9 cellular contexts compared by ENCODE assay signal in genomic region chr19:53868091-53868891, GRCh38. TPM values are rescaled to one million over a fixed set of nuclear protein-coding genes. Genes with fewer than 3 reads are reported as not detected.
DNase-seq lines count a peak whose midpoint lies in the region; ATAC-seq and TF ChIP-seq lines count a peak whose summit lies in the region.
"Had no signal": no experiment of that assay in that cellular context is flagged by ENCODE, and none has a peak within 500 bp of the region (broad histone marks: within the 10 kb centered on the region; RNA-seq: fewer than 3 reads in every experiment).

No MANE protein-coding gene starts in this region.

- under 1% methylated on average over 26 of the region's 37 CpGs for WGBS in smooth muscle cell (ENCODE audit: low lambda C conversion rate)

- TF ChIP-seq POLR2A in breast epithelium (IDR thresholded peaks at IDR 0.05): no peak

- H3K4me2 ChIP-seq in smooth muscle cell: peak overlapping the region; percentile 100

- no peak for TF ChIP-seq CTCF in breast epithelium (IDR thresholded peaks at IDR 0.05)
- TF ChIP-seq CTCF in smooth muscle cell (IDR thresholded peaks at IDR 0.05; ENCODE audit: borderline replicate concordance, insufficient read depth, poor library complexity, severe bottlenecking): no peak

- ATAC-seq in GM21528 (IDR thresholded peaks at IDR 0.05; ENCODE audit: low FRiP score, unreplicated experiment) (peak; percentile 1), HG03378 (IDR thresholded peaks at IDR 0.05; ENCODE audit: unreplicated experiment) (no peak)

- DNase-seq in SJCRH30 (peak; percentile 57 to 58), breast epithelium (ENCODE audit: low spot score in 2 of 2) (peak; percentile 66 to 76), islet precursor cell (peak; percentile 67), smooth muscle cell (lab: John Stamatoyannopoulos, UW; ENCODE audit: unreplicated experiment) (peak; percentile 64), NCI-H1092 (lab: John Stamatoyannopoulos, UW) (no peak), NK-92 (lab: John Stamatoyannopoulos, UW; ENCODE audit: unreplicated experiment) (no peak)

- peaks cover 42% of the 10 kb centered on the region for H3K79me2 ChIP-seq in smooth muscle cell (ENCODE audit: low read depth)

- peaks cover 39% of the 10 kb centered on the region for H4K20me1 ChIP-seq in smooth muscle cell (ENCODE audit: low read depth)

- H3K4me1 ChIP-seq in SJCRH30: peaks cover 4% of the 10 kb centered on the region
- H3K4me1 ChIP-seq in breast epithelium: peaks cover 0 to 9% of the 10 kb centered on the region in 2 donors
- peaks cover 10% of the 10 kb centered on the region for H3K4me1 ChIP-seq in smooth muscle cell (ENCODE audit: low read depth)

- peak overlapping the region; percentile 74 for H3K4me3 ChIP-seq in SJCRH30
- peak overlapping the region; percentile 91 to 93 (median 93) for H3K4me3 ChIP-seq in breast epithelium
- peak overlapping the region; percentile 96 for H3K4me3 ChIP-seq in smooth muscle cell

- H3K36me3 ChIP-seq in SJCRH30 (0 out of 2 replicates have a peak, but pooled peaks cover 2% of the 10 kb centered on the region), breast epithelium (no peaks in the 10 kb centered on the region), smooth muscle cell (ENCODE audit: low read depth) (no peaks in the 10 kb centered on the region)

- H3K27ac ChIP-seq in SJCRH30: peak overlapping the region; percentile 84
- H3K27ac ChIP-seq in breast epithelium: peak overlapping the region; percentile 95 to 100
- peak overlapping the region; percentile 96 for H3K27ac ChIP-seq in smooth muscle cell (ENCODE audit: low read depth)

- peaks cover 13% of the 10 kb centered on the region for H3F3A ChIP-seq in smooth muscle cell (ENCODE audit: low read depth)

- H3K9ac ChIP-seq in smooth muscle cell (ENCODE audit: low read depth): peak overlapping the region; percentile 99

- H3K9me3 ChIP-seq in SJCRH30 (replicated peaks) (no peaks in the 10 kb centered on the region), breast epithelium (no peaks in the 10 kb centered on the region), smooth muscle cell (replicated peaks; ENCODE audit: low read depth) (no peaks in the 10 kb centered on the region)

- no peak overlapping the region for H2AFZ ChIP-seq in smooth muscle cell (ENCODE audit: low read depth)

- H3K27me3 ChIP-seq in SJCRH30: no peaks in the 10 kb centered on the region
- H3K27me3 ChIP-seq in breast epithelium: no peaks in the 10 kb centered on the region
- H3K27me3 ChIP-seq in smooth muscle cell (ENCODE audit: low read depth): no peaks in the 10 kb centered on the region

- intact Hi-C loops in breast epithelium (cut with DNase I; ENCODE audit: low total_unique reads): no loop called here

RNA-seq across cellular contexts. Expression of gene MYADM, which starts 0.6 kb away (rescaled TPM):
- 32.5 and 34.1 TPM in 2 replicates for total RNA-seq in SJCRH30 (2014; rRNA removed; shearing (Covaris generic))
- total RNA-seq in breast epithelium (10 to 100 TPM; 30.2 to 54.6 (median 41.9) TPM), smooth muscle cell (83.8 and 97.6 TPM in 2 replicates)
- 193 and 247 TPM in 2 replicates for polyA plus RNA-seq in smooth muscle cell

RNA-seq across cellular contexts. Expression of gene PRKCG, which starts 13.7 kb away (rescaled TPM):
- 0.06 TPM in 1 of 2 replicates, not detected in the other for total RNA-seq in SJCRH30 (2014; rRNA removed; shearing (Covaris generic))
- not detected for total RNA-seq in breast epithelium
- 0.18 TPM in 1 of 2 replicates, not detected in the other for total RNA-seq in smooth muscle cell
- polyA plus RNA-seq in smooth muscle cell: 0.51 and 0.59 TPM in 2 replicates
- total RNA-seq: activated CD8-positive, alpha-beta memory T cell treated with anti-CD3 and anti-CD28 coated beads for 36 hours had no signal

RNA-seq across cellular contexts. Expression of gene CACNG7, which starts 40.8 kb away (rescaled TPM):
- total RNA-seq in SJCRH30 (2014; rRNA removed; shearing (Covaris generic)): not detected in 2 replicates
- total RNA-seq in breast epithelium: not detected
- 2.3 and 6.1 TPM in 2 replicates for total RNA-seq in smooth muscle cell
- polyA plus RNA-seq in smooth muscle cell: 0.59 and 1.3 TPM in 2 replicates
- total RNA-seq: activated CD8-positive, alpha-beta memory T cell treated with anti-CD3 and anti-CD28 coated beads for 36 hours had no signal

RNA-seq across cellular contexts. Expression of gene NLRP12, which starts 44.2 kb away (rescaled TPM):
- not detected in 2 replicates for total RNA-seq in SJCRH30 (2014; rRNA removed; shearing (Covaris generic))
- total RNA-seq in breast epithelium: 1 to 10 TPM in 1 of 3 donors, under 1 TPM in 2; 0.32 to 1.2 (median 0.66) TPM
- total RNA-seq in smooth muscle cell: 0.04 TPM in 1 of 2 replicates, not detected in the other
- polyA plus RNA-seq in smooth muscle cell: not detected in 2 replicates
- total RNA-seq: activated CD8-positive, alpha-beta memory T cell treated with anti-CD3 and anti-CD28 coated beads for 36 hours had no signal

Comparison
In these comparisons a context has a peak if more than half of its experiments do, and no peak if none do; other contexts are left out.
1. DNase-seq: peak in SJCRH30 (2 of 2), breast epithelium (2 of 2), islet precursor cell (single experiment) and smooth muscle cell (single experiment); none in NCI-H1092 (single experiment) and NK-92 (single experiment).
2. Peak in every context shown above with its lines, with median percentiles within 50 percentile points of each other: H3K27ac ChIP-seq and H3K4me3 ChIP-seq.